19 cellular contexts compared by ENCODE assay signal in genomic region chr1:115092214-115092613, GRCh38. TPM values are rescaled to one million over a fixed set of nuclear protein-coding genes. Genes with fewer than 3 reads are reported as not detected.
DNase-seq lines count a peak whose midpoint lies in the region; ATAC-seq and TF ChIP-seq lines count a peak whose summit lies in the region.
"Had no signal": no experiment of that assay in that cellular context is flagged by ENCODE, and none has a peak within 500 bp of the region (broad histone marks: within the 10 kb centered on the region; RNA-seq: fewer than 3 reads in every experiment).

No MANE protein-coding gene starts in this region.

- H3K4me1 ChIP-seq in tibial artery: peaks cover 0 to 28% (median 2%) of the 10 kb centered on the region in 4 donors

- no peak overlapping the region for H3K4me3 ChIP-seq in tibial artery

- no peaks in the 10 kb centered on the region for H3K9me3 Mint-ChIP-seq in stimulated activated memory B cell treated with anti-CD40 and anti-IgM and Interleukin-4, amounts not matched to agents 10 μg/mL and 1 μg/mL and 100 μg/mL, for 72 hours
- H3K9me3 Mint-ChIP-seq: CD8-positive, alpha-beta T cell; HFFc6 had no signal

- H3K4me3 Mint-ChIP-seq in stimulated activated memory B cell treated with anti-CD40 and anti-IgM and Interleukin-4, amounts not matched to agents 10 μg/mL and 1 μg/mL and 100 μg/mL, for 72 hours: no peak overlapping the region
- H3K4me3 Mint-ChIP-seq: B cell; CD8-positive, alpha-beta T cell; HFFc6 had no signal

- intact Hi-C loops in left colon (cut with DNase I, micrococcal nuclease): no loop called here
- intact Hi-C loops in tibial artery (cut with DNase I; ENCODE audit: low total_unique reads): no loop called here

- no peaks in the 10 kb centered on the region for H3K27me3 ChIP-seq in tibial artery

- H3K36me3 Mint-ChIP-seq in stimulated activated memory B cell treated with anti-CD40 and anti-IgM and Interleukin-4, amounts not matched to agents 10 μg/mL and 1 μg/mL and 100 μg/mL, for 72 hours: no peaks in the 10 kb centered on the region
- H3K36me3 Mint-ChIP-seq: CD8-positive, alpha-beta T cell had no signal

- peak overlapping the region; percentile 97 for H3K27ac ChIP-seq in tibial artery
- H3K27ac ChIP-seq: C4-2B had no signal

- peaks cover 17% of the 10 kb centered on the region for H3K4me1 Mint-ChIP-seq in stimulated activated memory B cell treated with anti-CD40 and anti-IgM and Interleukin-4, amounts not matched to agents 10 μg/mL and 1 μg/mL and 100 μg/mL, for 72 hours

- DNase-seq in NOMO-1 treated with DMSO at 0.1 percent for 48 hours (lab: John Stamatoyannopoulos, UW; ENCODE audit: unreplicated experiment): peak; percentile 41
- no peak for DNase-seq in NOMO-1 treated with dmso at 0.1 percent for 144 hours (lab: John Stamatoyannopoulos, UW; ENCODE audit: unreplicated experiment)
- DNase-seq in MV-4-11 (lab: John Stamatoyannopoulos, UW): peak; percentile 12
- no peak for DNase-seq in left colon
- no peak for DNase-seq in tibial artery
- DNase-seq in T-helper 1 cell: no peak
- no peak for DNase-seq in AG08396 (ENCODE audit: low spot score)
- DNase-seq: 8988T; CD8-positive, alpha-beta T cell; COR-L47; DMS153; DMS79 treated with DMSO at 0.1 percent for 48 hours; EL; HCEC 1CT; HFFc6 had no signal

- H3K27me3 Mint-ChIP-seq in stimulated activated memory B cell treated with anti-CD40 and anti-IgM and Interleukin-4, amounts not matched to agents 10 μg/mL and 1 μg/mL and 100 μg/mL, for 72 hours: no peaks in the 10 kb centered on the region

- no peak for TF ChIP-seq CTCF in tibial artery (IDR thresholded peaks at IDR 0.05)

- H3K9me3 ChIP-seq in tibial artery: no peaks in the 10 kb centered on the region

- H3K27ac Mint-ChIP-seq in stimulated activated memory B cell treated with anti-CD40 and anti-IgM and Interleukin-4, amounts not matched to agents 10 μg/mL and 1 μg/mL and 100 μg/mL, for 72 hours: no peak overlapping the region
- H3K27ac Mint-ChIP-seq: B cell; CD8-positive, alpha-beta T cell; HFFc6 had no signal

- H3K36me3 ChIP-seq in tibial artery: no peaks in the 10 kb centered on the region

- ATAC-seq in left colon: peak; percentile 58
- ATAC-seq in stimulated activated memory B cell treated with anti-CD40 and anti-IgM and Interleukin-4, amounts not matched to agents 10 μg/mL and 1 μg/mL and 100 μg/mL, for 72 hours: no peak
- ATAC-seq: CD8-positive, alpha-beta T cell; HepG2 had no signal

RNA-seq across cellular contexts. Expression of gene TSPAN2, which starts 2.9 kb away (rescaled TPM):
- total RNA-seq in left colon: 10 to 100 TPM in 1 of 2 donors, 1 to 10 TPM in 1; 3.3 to 12.1 TPM
- total RNA-seq: HepG2 had no signal

Comparison
In these comparisons a context has a peak if more than half of its experiments do, and no peak if none do; other contexts are left out.
1. DNase-seq: peak in NOMO-1 treated with DMSO at 0.1 percent for 48 hours (single experiment) and MV-4-11 (single experiment); none in NOMO-1 treated with dmso at 0.1 percent for 144 hours (single experiment), left colon (0 of 2), tibial artery (0 of 2), T-helper 1 cell (0 of 5) and AG08396 (single experiment).